In the genomic region with DNA sequence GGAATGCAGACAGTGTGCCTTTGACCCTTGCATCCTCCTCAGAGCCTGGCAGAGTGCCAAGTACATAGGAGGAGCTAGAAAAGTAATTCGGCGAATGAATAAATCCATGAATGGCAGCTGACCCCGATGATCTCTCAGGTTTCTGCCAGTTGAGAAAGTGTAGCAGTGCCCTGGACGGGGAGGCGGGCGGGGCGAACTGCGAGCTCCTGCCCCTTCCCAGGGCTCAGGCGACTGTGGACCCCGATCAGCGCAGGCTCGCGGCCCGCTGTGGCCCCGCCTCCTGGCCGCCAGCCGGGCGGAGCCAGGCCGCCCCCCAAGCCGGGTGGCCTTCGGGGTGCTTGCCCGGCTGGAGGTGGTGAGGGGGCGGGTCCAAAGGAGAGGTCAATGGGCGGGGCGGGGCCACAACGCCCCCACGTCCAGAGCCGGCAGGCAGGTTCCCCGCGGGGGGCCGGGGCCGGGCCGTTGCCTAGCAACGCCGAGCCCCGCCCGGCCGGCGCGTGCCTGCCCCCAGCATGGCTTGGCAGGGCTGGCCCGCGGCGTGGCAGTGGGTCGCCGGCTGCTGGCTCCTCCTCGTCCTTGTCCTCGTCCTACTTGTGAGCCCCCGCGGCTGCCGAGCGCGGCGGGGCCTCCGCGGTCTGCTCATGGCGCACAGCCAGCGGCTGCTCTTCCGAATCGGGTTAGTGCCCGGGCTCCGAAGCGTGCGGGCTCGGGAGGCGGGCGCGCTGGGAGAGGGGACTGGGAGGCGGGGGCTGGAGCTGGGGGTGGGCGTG, we compare ENCODE assay signal across 1 cellular context.
TF ChIP-seq lines count a peak whose summit lies in the region.

No MANE protein-coding gene starts in this region.

TF ChIP-seq in PFSK-1, 5 proteins besides CTCF, POLR2A, EP300 and RAD21 (continued from another document):
- TF ChIP-seq, protein P1, sequence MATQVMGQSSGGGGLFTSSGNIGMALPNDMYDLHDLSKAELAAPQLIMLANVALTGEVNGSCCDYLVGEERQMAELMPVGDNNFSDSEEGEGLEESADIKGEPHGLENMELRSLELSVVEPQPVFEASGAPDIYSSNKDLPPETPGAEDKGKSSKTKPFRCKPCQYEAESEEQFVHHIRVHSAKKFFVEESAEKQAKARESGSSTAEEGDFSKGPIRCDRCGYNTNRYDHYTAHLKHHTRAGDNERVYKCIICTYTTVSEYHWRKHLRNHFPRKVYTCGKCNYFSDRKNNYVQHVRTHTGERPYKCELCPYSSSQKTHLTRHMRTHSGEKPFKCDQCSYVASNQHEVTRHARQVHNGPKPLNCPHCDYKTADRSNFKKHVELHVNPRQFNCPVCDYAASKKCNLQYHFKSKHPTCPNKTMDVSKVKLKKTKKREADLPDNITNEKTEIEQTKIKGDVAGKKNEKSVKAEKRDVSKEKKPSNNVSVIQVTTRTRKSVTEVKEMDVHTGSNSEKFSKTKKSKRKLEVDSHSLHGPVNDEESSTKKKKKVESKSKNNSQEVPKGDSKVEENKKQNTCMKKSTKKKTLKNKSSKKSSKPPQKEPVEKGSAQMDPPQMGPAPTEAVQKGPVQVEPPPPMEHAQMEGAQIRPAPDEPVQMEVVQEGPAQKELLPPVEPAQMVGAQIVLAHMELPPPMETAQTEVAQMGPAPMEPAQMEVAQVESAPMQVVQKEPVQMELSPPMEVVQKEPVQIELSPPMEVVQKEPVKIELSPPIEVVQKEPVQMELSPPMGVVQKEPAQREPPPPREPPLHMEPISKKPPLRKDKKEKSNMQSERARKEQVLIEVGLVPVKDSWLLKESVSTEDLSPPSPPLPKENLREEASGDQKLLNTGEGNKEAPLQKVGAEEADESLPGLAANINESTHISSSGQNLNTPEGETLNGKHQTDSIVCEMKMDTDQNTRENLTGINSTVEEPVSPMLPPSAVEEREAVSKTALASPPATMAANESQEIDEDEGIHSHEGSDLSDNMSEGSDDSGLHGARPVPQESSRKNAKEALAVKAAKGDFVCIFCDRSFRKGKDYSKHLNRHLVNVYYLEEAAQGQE (IDR thresholded peaks at IDR 0.05; ENCODE audit: insufficient read depth in 1 of 2, low read depth in 2 of 2, low read length in 2 of 2): no peak
- peak; percentile 17 for TF ChIP-seq FOXP2 (optimal IDR thresholded peaks at IDR 0.05; ENCODE audit: borderline replicate concordance, extremely low read depth, extremely low read length, insufficient read depth)
